1 cellular context compared by ENCODE assay signal in the genomic region with DNA sequence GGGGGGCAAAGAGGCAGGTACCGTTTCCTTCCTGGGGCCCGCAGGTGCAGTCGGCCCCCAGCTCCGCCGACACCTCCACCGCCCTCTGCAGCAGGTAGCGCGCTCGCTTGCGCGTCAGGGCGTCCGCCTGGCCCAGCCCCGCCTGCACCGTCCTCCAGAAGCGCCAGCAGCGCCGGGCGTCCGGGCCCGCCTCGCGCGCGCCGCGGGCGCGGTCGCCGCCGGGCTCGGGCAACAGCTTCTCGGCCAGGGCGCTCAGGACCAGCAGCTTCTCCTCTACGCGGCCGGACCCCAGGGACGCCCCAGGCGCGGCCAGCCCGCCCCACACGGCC.
TF ChIP-seq lines count a peak whose summit lies in the region.

No MANE protein-coding gene starts in this region.

TF ChIP-seq in SK-N-SH treated with all-trans-retinoic acid at 6 μM for 48 hours, 23 proteins besides CTCF, POLR2A, EP300 and RAD21 (continued from another document):
- TF ChIP-seq TCF4 (CRISPR knock-in tag; IDR thresholded peaks at IDR 0.05; ENCODE audit: borderline replicate concordance), result no peak
- TF ChIP-seq PPARA (CRISPR knock-in tag; IDR thresholded peaks at IDR 0.05; ENCODE audit: borderline replicate concordance), result no peak
